Comparison of ENCODE assay signal across 1 cellular context in genomic region chr3:48472923-48473616, GRCh38.
TF ChIP-seq lines count a peak whose summit lies in the region.

No MANE protein-coding gene starts in this region.

TF ChIP-seq in GM12878, 131 proteins besides CTCF, POLR2A, EP300 and RAD21 (continued from another document and continues in another):
- TF ChIP-seq EGR1 (IDR thresholded peaks at IDR 0.05; ENCODE audit: borderline replicate concordance in 1 of 2, low read depth in 2 of 2, low read length in 2 of 2) (peak in 1 of 2 experiments; percentile 65; a peak in 2 of 3 replicates), SREBF2 (IDR thresholded peaks at IDR 0.05; ENCODE audit: low read length) (no peak), IKZF2 (IDR thresholded peaks at IDR 0.05) (peak; percentile 91 to 92), ZNF274 (IDR thresholded peaks at IDR 0.05; ENCODE audit: insufficient read depth, insufficient read length) (no peak), SKIL (IDR thresholded peaks at IDR 0.05; ENCODE audit: low read depth, poor library complexity, severe bottlenecking) (peak; percentile 66), CREB1 (IDR thresholded peaks at IDR 0.05; ENCODE audit: low read depth) (peak; percentile 97), MEF2B (IDR thresholded peaks at IDR 0.05; ENCODE audit: partially characterized antibody, poor library complexity, severe bottlenecking) (peak; percentile 70), CBFB (IDR thresholded peaks at IDR 0.05; ENCODE audit: low read depth) (peak; percentile 17), BCLAF1 (IDR thresholded peaks at IDR 0.05) (no peak), TCF7 (IDR thresholded peaks at IDR 0.05; ENCODE audit: borderline replicate concordance) (no peak), ZNF622 (IDR thresholded peaks at IDR 0.05) (no peak), CBX3 (IDR thresholded peaks at IDR 0.05; ENCODE audit: borderline replicate concordance, low read depth) (no peak), ZNF687 (IDR thresholded peaks at IDR 0.05) (peak; percentile 99), JUND (IDR thresholded peaks at IDR 0.05; ENCODE audit: low read depth, low read length) (peak; percentile 67; the same call in 1 of the 2 replicates), ETV6 (conservative IDR thresholded peaks at IDR 0.05 in 1 of 2, IDR thresholded peaks at IDR 0.05 in 1 of 2; ENCODE audit: borderline replicate concordance in 1 of 2, low read depth in 1 of 2) (peak in 1 of 2 experiments; percentile 98; a peak in 2 of 4 replicates), CHD1 (IDR thresholded peaks at IDR 0.05; ENCODE audit: low read depth, low read length) (no peak), NBN (IDR thresholded peaks at IDR 0.05) (peak; percentile 97), ELK1 (IDR thresholded peaks at IDR 0.05; ENCODE audit: low read depth, low read length) (peak; percentile 62; the same call in 1 of the 2 replicates), STAT1 (conservative IDR thresholded peaks at IDR 0.05) (peak; percentile 97), WRNIP1 (IDR thresholded peaks at IDR 0.05; ENCODE audit: borderline replicate concordance, low read depth, low read length) (no peak), RELA (IDR thresholded peaks at IDR 0.05; ENCODE audit: borderline replicate concordance, partially characterized antibody) (peak; percentile 95), FOXK2 (IDR thresholded peaks at IDR 0.05) (no peak), CEBPZ (IDR thresholded peaks at IDR 0.05; ENCODE audit: low read depth, low read length) (no peak), RFX5 (IDR thresholded peaks at IDR 0.05; ENCODE audit: low read depth, low read length) (peak; percentile 58; the same call in 1 of the 2 replicates), NR2F1 (conservative IDR thresholded peaks at IDR 0.05) (peak; percentile 72), SRF (IDR thresholded peaks at IDR 0.05; ENCODE audit: low read depth in 2 of 2, low read length in 2 of 2) (no peak), ESRRA (IDR thresholded peaks at IDR 0.05; ENCODE audit: low read length) (peak; percentile 71; the same call in 1 of the 2 replicates), IRF4 (IDR thresholded peaks at IDR 0.05; ENCODE audit: low read depth, low read length) (peak; percentile 64; the same call in 1 of the 2 replicates), ZBED1 (IDR thresholded peaks at IDR 0.05; ENCODE audit: borderline replicate concordance) (peak; percentile 53; the same call in 1 of the 2 replicates), HCFC1 (IDR thresholded peaks at IDR 0.05; ENCODE audit: low read length) (peak; percentile 43), MEF2A (IDR thresholded peaks at IDR 0.05; ENCODE audit: insufficient read depth, low read depth, low read length) (peak; percentile 66; the same call in 1 of the 2 replicates), MXI1 (IDR thresholded peaks at IDR 0.05; ENCODE audit: low read depth, low read length) (peak; percentile 81), SUZ12 (IDR thresholded peaks at IDR 0.05; ENCODE audit: unreplicated experiment) (no peak), POU2F2 (IDR thresholded peaks at IDR 0.05; ENCODE audit: borderline replicate concordance, low read depth, low read length) (peak; percentile 73; the same call in 1 of the 3 replicates), STAT3 (IDR thresholded peaks at IDR 0.05; ENCODE audit: low read depth, low read length) (0 out of 2 replicates have a peak, but pooled peaks have one; percentile 45), SMAD1 (IDR thresholded peaks at IDR 0.05; ENCODE audit: low read depth, partially characterized antibody) (peak; percentile 9), CHD2 (IDR thresholded peaks at IDR 0.05; ENCODE audit: borderline replicate concordance, low read depth, low read length) (peak; percentile 66; the same call in 1 of the 2 replicates), LARP7 (IDR thresholded peaks at IDR 0.05) (peak; percentile 45; the same call in 1 of the 2 replicates), CREM (IDR thresholded peaks at IDR 0.05; ENCODE audit: low read depth) (peak; percentile 91), NR2C2 (IDR thresholded peaks at IDR 0.05; ENCODE audit: borderline replicate concordance, control insufficient read depth, insufficient read length, low read depth) (no peak), MYB (IDR thresholded peaks at IDR 0.05; ENCODE audit: borderline replicate concordance, low read depth, low read length) (no peak), USF1 (IDR thresholded peaks at IDR 0.05; ENCODE audit: borderline replicate concordance, extremely low read length, insufficient read depth, low read depth, low read length) (no peak), BRCA1 (IDR thresholded peaks at IDR 0.05; ENCODE audit: low read depth, low read length) (no peak), ZBTB40 (IDR thresholded peaks at IDR 0.05; ENCODE audit: borderline replicate concordance) (no peak; the same call in 1 of the 2 replicates), MTA2 (IDR thresholded peaks at IDR 0.05; ENCODE audit: low read depth) (peak; percentile 50; the same call in 1 of the 2 replicates)
